In genomic region chr5:39169081-39169480, GRCh38 we compare ENCODE assay signal across 20 cellular contexts. TPM values are rescaled to one million over a fixed set of nuclear protein-coding genes. Genes with fewer than 3 reads are reported as not detected.
A peak's percentile ranks its signal among the peaks of the same experiment; 100 is the strongest.
DNase-seq lines count a peak whose midpoint lies in the region; ATAC-seq and TF ChIP-seq lines count a peak whose summit lies in the region.
"Had no signal": no experiment of that assay in that cellular context is flagged by ENCODE, and none has a peak within 500 bp of the region (broad histone marks: within the 10 kb centered on the region; RNA-seq: fewer than 3 reads in every experiment).

No MANE protein-coding gene starts in this region.

- no peak overlapping the region for H3K18ac ChIP-seq in trophoblast cell (ENCODE audit: low read length)

- H3K4me3 Mint-ChIP-seq in activated CD8-positive, alpha-beta memory T cell treated with anti-CD3 and anti-CD28 coated beads, Interleukin-2, amount 10 ng/mL, durations not matched to agents 7 days and 5 days = no peak overlapping the region
- H3K4me3 Mint-ChIP-seq in HFFc6 = peak overlapping the region; percentile 69
- H3K4me3 Mint-ChIP-seq in central memory CD8-positive, alpha-beta T cell = peak overlapping the region; percentile 9

- H4K91ac ChIP-seq in trophoblast cell (ENCODE audit: low read depth, low read length) = no peak overlapping the region

- H3K79me2 ChIP-seq in trophoblast cell (ENCODE audit: control insufficient read depth, insufficient read depth, low read length, poor library complexity) = no peaks in the 10 kb centered on the region

- H3K36me3 ChIP-seq in trophoblast cell (ENCODE audit: control insufficient read depth in 1 of 2, insufficient read depth in 2 of 2, low read length in 2 of 2) = no peaks in the 10 kb centered on the region
- H3K36me3 ChIP-seq: prostate gland had no signal

- H2AK5ac ChIP-seq in trophoblast cell (ENCODE audit: low read length) = no peak overlapping the region

- ATAC-seq in activated CD8-positive, alpha-beta memory T cell treated with anti-CD3 and anti-CD28 coated beads, Interleukin-2, amount 10 ng/mL, durations not matched to agents 7 days and 5 days = no peak
- ATAC-seq in central memory CD8-positive, alpha-beta T cell (replicated peaks; ENCODE audit: extremely low read depth, poor library complexity, severe bottlenecking) = no peak
- no peak for ATAC-seq in GM21529 (IDR thresholded peaks at IDR 0.05; ENCODE audit: unreplicated experiment)
- ATAC-seq: A549; effector memory CD8-positive, alpha-beta T cell; Right ventricle myocardium inferior had no signal

- no peaks in the 10 kb centered on the region for H3K27me3 ChIP-seq in trophoblast cell (ENCODE audit: insufficient read depth, low read length)

- H4K8ac ChIP-seq in trophoblast cell (ENCODE audit: low read depth, low read length) = no peak overlapping the region

- H3K4me1 ChIP-seq in trophoblast cell (ENCODE audit: control insufficient read depth in 1 of 2, insufficient read depth in 2 of 2, low read length in 2 of 2) = no peaks in the 10 kb centered on the region
- H3K4me1 ChIP-seq: prostate gland had no signal

- no peak overlapping the region for H3K4me2 ChIP-seq in trophoblast cell (ENCODE audit: low read length)
- H3K4me2 ChIP-seq: A549 had no signal

- H3K27ac ChIP-seq in trophoblast cell (ENCODE audit: low read depth, low read length) = no peak overlapping the region
- H3K27ac ChIP-seq: A549, prostate gland had no signal

- H3K79me1 ChIP-seq in trophoblast cell (ENCODE audit: low read length) = no peaks in the 10 kb centered on the region

- no peaks in the 10 kb centered on the region for H3K9me3 ChIP-seq in trophoblast cell (ENCODE audit: insufficient read depth, low read depth, low read length)
- H3K9me3 ChIP-seq: A549, prostate gland had no signal

- no peak for DNase-seq in activated CD8-positive, alpha-beta memory T cell treated with anti-CD3 and anti-CD28 coated beads, Interleukin-2, amount 10 ng/mL, durations not matched to agents 7 days and 5 days
- DNase-seq in activated CD8-positive, alpha-beta memory T cell treated with anti-CD3 and anti-CD28 coated beads, Interleukin-2, amount 50 U/mL, for 48 hours = no peak
- DNase-seq in HFFc6 (peak; percentile 85), trophoblast cell (peak; percentile 67 to 88), glomerular visceral epithelial cell (ENCODE audit: extremely low spot score) (no peak)
- no peak for DNase-seq in central memory CD8-positive, alpha-beta T cell (ENCODE audit: low spot score in 2 of 2)
- DNase-seq in activated effector memory CD4-positive, alpha-beta T cell treated with anti-CD3 and anti-CD28 coated beads, Interleukin-2, amount 50 U/mL, for 16 hours = no peak
- DNase-seq: central memory CD4-positive, alpha-beta T cell; effector memory CD8-positive, alpha-beta T cell; GDM1; NCI-H1436; stimulated activated naive CD4-positive, alpha-beta T cell had no signal

- H3K4me3 ChIP-seq in trophoblast cell (ENCODE audit: low read depth, low read length) = no peak overlapping the region
- H3K4me3 ChIP-seq: A549, prostate gland had no signal

- no peak overlapping the region for H3K23ac ChIP-seq in trophoblast cell (ENCODE audit: low read length)

- no peak for TF ChIP-seq CTCF in HFFc6 (IDR thresholded peaks at IDR 0.05)

- H3K4ac ChIP-seq in trophoblast cell (ENCODE audit: low read depth, low read length) = no peak overlapping the region

- H2AFZ ChIP-seq in trophoblast cell (ENCODE audit: insufficient read depth, low read length, poor library complexity) = no peak overlapping the region

- no peaks in the 10 kb centered on the region for H3K27me3 Mint-ChIP-seq in activated CD8-positive, alpha-beta memory T cell treated with anti-CD3 and anti-CD28 coated beads, Interleukin-2, amount 10 ng/mL, durations not matched to agents 7 days and 5 days
- peaks cover 1% of the 10 kb centered on the region; the same call in 1 of the 2 replicates for H3K27me3 Mint-ChIP-seq in HFFc6 (ENCODE audit: insufficient read depth)
- H3K27me3 Mint-ChIP-seq in central memory CD8-positive, alpha-beta T cell = no peaks in the 10 kb centered on the region
- H3K27me3 Mint-ChIP-seq: effector memory CD8-positive, alpha-beta T cell had no signal

- H2BK5ac ChIP-seq in trophoblast cell (ENCODE audit: low read depth, low read length, poor library complexity) = no peak overlapping the region

- no peak overlapping the region for H3K14ac ChIP-seq in trophoblast cell (ENCODE audit: low read length)

- no CpG with 5 or more reads among the region's 4 CpGs for WGBS in trophoblast cell (ENCODE audit: extremely low coverage, insufficient coverage, insufficient read length)

- H2BK12ac ChIP-seq in trophoblast cell (ENCODE audit: low read length) = no peak overlapping the region

- peaks cover 90% of the 10 kb centered on the region for H3K4me1 Mint-ChIP-seq in activated CD8-positive, alpha-beta memory T cell treated with anti-CD3 and anti-CD28 coated beads, Interleukin-2, amount 10 ng/mL, durations not matched to agents 7 days and 5 days
- peaks cover 70% of the 10 kb centered on the region for H3K4me1 Mint-ChIP-seq in HFFc6 (ENCODE audit: low read depth)
- peaks cover 88% of the 10 kb centered on the region for H3K4me1 Mint-ChIP-seq in central memory CD8-positive, alpha-beta T cell

- peaks cover 72% of the 10 kb centered on the region for H3K36me3 Mint-ChIP-seq in activated CD8-positive, alpha-beta memory T cell treated with anti-CD3 and anti-CD28 coated beads, Interleukin-2, amount 10 ng/mL, durations not matched to agents 7 days and 5 days
- peaks cover 14% of the 10 kb centered on the region for H3K36me3 Mint-ChIP-seq in HFFc6 (ENCODE audit: low read depth)
- H3K36me3 Mint-ChIP-seq in central memory CD8-positive, alpha-beta T cell (ENCODE audit: insufficient read depth) = peaks cover 35% of the 10 kb centered on the region

- H3K9ac ChIP-seq in trophoblast cell (ENCODE audit: low read length) = no peak overlapping the region

- CTCF ChIA-PET in activated CD8-positive, alpha-beta memory T cell treated with anti-CD3 and anti-CD28 coated beads, Interleukin-2, amount 10 ng/mL, durations not matched to agents 7 days and 5 days (lab: Charles Lee) = interaction anchor here (1.0 to 4.0 kb wide), 4 partner anchors 12 to 49 kb away, joined by 3 to 15 read pairs (median 8); no protein-coding TSS in a partner anchor

- peaks cover 5% of the 10 kb centered on the region for H3K9me3 Mint-ChIP-seq in activated CD8-positive, alpha-beta memory T cell treated with anti-CD3 and anti-CD28 coated beads, Interleukin-2, amount 10 ng/mL, durations not matched to agents 7 days and 5 days (ENCODE audit: low read depth)
- H3K9me3 Mint-ChIP-seq in HFFc6 = peaks cover 7% of the 10 kb centered on the region
- no peaks in the 10 kb centered on the region for H3K9me3 Mint-ChIP-seq in central memory CD8-positive, alpha-beta T cell
- H3K9me3 Mint-ChIP-seq: effector memory CD8-positive, alpha-beta T cell had no signal

- no peak overlapping the region for H2BK120ac ChIP-seq in trophoblast cell (ENCODE audit: insufficient read depth, low read length, poor library complexity)

- H4K12ac ChIP-seq in trophoblast cell (ENCODE audit: low read depth, low read length) = no peak overlapping the region

- H3K27ac Mint-ChIP-seq in activated CD8-positive, alpha-beta memory T cell treated with anti-CD3 and anti-CD28 coated beads, Interleukin-2, amount 10 ng/mL, durations not matched to agents 7 days and 5 days = peak overlapping the region; percentile 44
- H3K27ac Mint-ChIP-seq in HFFc6 = peak overlapping the region; percentile 76
- no peak overlapping the region for H3K27ac Mint-ChIP-seq in central memory CD8-positive, alpha-beta T cell (ENCODE audit: low read depth)

RNA-seq across cellular contexts. Expression of gene FYB1, which starts 50.3 kb away (rescaled TPM):
- total RNA-seq in activated CD8-positive, alpha-beta memory T cell treated with anti-CD3 and anti-CD28 coated beads, Interleukin-2, amount 10 ng/mL, durations not matched to agents 7 days and 5 days = 100 to 1,000 TPM; 198 to 270 TPM
- total RNA-seq in HFFc6 (2021; fragmentation: NEBNext Ultra II Directional; extraction: Animal tissue kit (Norgen Biotek cat#: 25700)) = 1 to 10 TPM in 2 of 6 experiments, under 1 TPM in 4; 0.32 to 1.7 (median 0.49) TPM
- polyA plus RNA-seq in trophoblast cell (2013) = 58.3 and 63.0 TPM in 2 replicates
- total RNA-seq: glomerular endothelial cell, H1, HT1080, myocyte had no signal
- polyA plus RNA-seq: H1 had no signal

Comparison
In these comparisons a context has a peak if more than half of its experiments do, and no peak if none do; other contexts are left out.
1. DNase-seq: peak in HFFc6 (single experiment) and trophoblast cell (2 of 2); none in activated CD8-positive, alpha-beta memory T cell treated with anti-CD3 and anti-CD28 coated beads, Interleukin-2, amount 10 ng/mL, durations not matched to agents 7 days and 5 days (single experiment), activated CD8-positive, alpha-beta memory T cell treated with anti-CD3 and anti-CD28 coated beads, Interleukin-2, amount 50 U/mL, for 48 hours (single experiment), central memory CD8-positive, alpha-beta T cell (0 of 2), glomerular visceral epithelial cell (single experiment) and activated effector memory CD4-positive, alpha-beta T cell treated with anti-CD3 and anti-CD28 coated beads, Interleukin-2, amount 50 U/mL, for 16 hours (single experiment).
2. RNA of gene FYB1, which starts 50.3 kb away (total RNA-seq): 198 to 270 TPM in activated CD8-positive, alpha-beta memory T cell treated with anti-CD3 and anti-CD28 coated beads, Interleukin-2, amount 10 ng/mL, durations not matched to agents 7 days and 5 days; 0.32 to 1.7 TPM in HFFc6; every median in the first group is over 10 times any median in the second.